In the genomic region with DNA sequence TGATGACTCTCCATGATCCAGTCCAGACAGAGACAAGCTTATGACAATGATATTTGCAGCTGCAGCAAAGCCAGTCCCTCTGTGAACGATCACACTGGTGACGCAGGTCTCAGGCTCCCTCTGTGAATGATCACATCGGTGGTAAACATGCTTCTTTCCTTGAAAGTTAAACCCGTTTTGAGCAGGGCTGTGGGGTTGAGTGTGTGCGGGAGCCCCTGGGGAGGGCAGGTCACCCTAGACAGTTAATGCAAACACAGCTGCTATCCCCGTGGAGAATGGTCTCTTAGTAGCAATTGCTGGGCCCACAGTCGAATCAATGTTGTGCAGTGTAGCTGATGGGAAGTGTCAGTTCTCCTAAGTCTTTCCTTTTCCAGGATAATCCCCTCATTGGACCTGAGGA, we compare ENCODE assay signal across 16 cellular contexts.
DNase-seq lines count a peak whose midpoint lies in the region.
"Had no signal": no experiment of that assay in that cellular context is flagged by ENCODE, and none has a peak within 500 bp of the region (broad histone marks: within the 10 kb centered on the region; RNA-seq: fewer than 3 reads in every experiment).

No MANE protein-coding gene starts in this region.

- DNase-seq in NCI-H2081 (lab: John Stamatoyannopoulos, UW): peak; percentile 35 to 81
- DNase-seq in NCI-H2081 treated with DMSO at 0.1 percent for 48 hours (lab: John Stamatoyannopoulos, UW): no peak
- peak; percentile 84 for DNase-seq in NCI-H1092 treated with DMSO at 0.1 percent for 48 hours (lab: John Stamatoyannopoulos, UW)
- peak; percentile 69 for DNase-seq in NCI-H748 treated with DMSO at 0.1 percent for 48 hours (lab: John Stamatoyannopoulos, UW)
- DNase-seq in retina: peak; percentile 45
- no peak for DNase-seq in substantia nigra (lab: John Stamatoyannopoulos, UW)
- DNase-seq in NCI-H1105 treated with DMSO at 0.1 percent for 48 hours (lab: John Stamatoyannopoulos, UW): no peak
- DNase-seq: CD4-positive, alpha-beta memory T cell; H9; NCI-H1105; NK-92 treated with Interleukin-12 subunit alpha and Interleukin-12 subunit beta, amount 100 ng/mL, for 24 hours; OCI-M1; RPMI8226; SW 1271; T-helper 9 cell had no signal

- H3K27ac ChIP-seq in substantia nigra (ENCODE audit: low read depth, low read length, poor library complexity, severe bottlenecking): no peak overlapping the region
- H3K27ac ChIP-seq: KMS-11 had no signal

Comparison
In these comparisons a context has a peak if more than half of its experiments do, and no peak if none do; other contexts are left out.
1. DNase-seq: peak in NCI-H2081 (2 of 2), NCI-H1092 treated with DMSO at 0.1 percent for 48 hours (single experiment), NCI-H748 treated with DMSO at 0.1 percent for 48 hours (single experiment) and retina (single experiment); none in NCI-H2081 treated with DMSO at 0.1 percent for 48 hours (single experiment), substantia nigra (0 of 49) and NCI-H1105 treated with DMSO at 0.1 percent for 48 hours (single experiment).